8 cellular contexts compared by ENCODE assay signal in genomic region chr2:213015387-213016165, GRCh38.
A peak's percentile ranks its signal among the peaks of the same experiment; 100 is the strongest.
DNase-seq lines count a peak whose midpoint lies in the region; ATAC-seq lines count a peak whose summit lies in the region.

No MANE protein-coding gene starts in this region.

- in situ Hi-C loops in G401 (cut with HindIII; ENCODE audit: low sequenced_read_pairs): no loop called here

- peaks cover 0 to 8% of the 10 kb centered on the region in 2 donors for H3K36me3 Mint-ChIP-seq in activated naive CD4-positive, alpha-beta T cell treated with anti-CD3 and anti-CD28 coated beads, Interleukin-2, amount 50 U/mL, for 72 hours

- H3K27ac Mint-ChIP-seq in activated naive CD4-positive, alpha-beta T cell treated with anti-CD3 and anti-CD28 coated beads, Interleukin-2, amount 50 U/mL, for 72 hours: peak overlapping the region; percentile 47 to 57

- peaks cover 13 to 14% of the 10 kb centered on the region in 2 donors for H3K9me3 Mint-ChIP-seq in activated naive CD4-positive, alpha-beta T cell treated with anti-CD3 and anti-CD28 coated beads, Interleukin-2, amount 50 U/mL, for 72 hours

- peak; percentile 73 for ATAC-seq in GM18499 (IDR thresholded peaks at IDR 0.05; ENCODE audit: insufficient read depth, unreplicated experiment)
- peak; percentile 86 for ATAC-seq in GM19467 (IDR thresholded peaks at IDR 0.05; ENCODE audit: unreplicated experiment)
- peak; percentile 83 for ATAC-seq in HG03139 (IDR thresholded peaks at IDR 0.05; ENCODE audit: unreplicated experiment)
- peak; percentile 89 to 90 for ATAC-seq in activated naive CD4-positive, alpha-beta T cell treated with anti-CD3 and anti-CD28 coated beads, Interleukin-2, amount 50 U/mL, for 72 hours

- DNase-seq in activated naive CD4-positive, alpha-beta T cell treated with anti-CD3 and anti-CD28 coated beads, Interleukin-2, amount 50 U/mL, for 72 hours (ENCODE audit: low spot score in 2 of 2): peak in 1 of 2 donors; percentile 32
- no peak for DNase-seq in stimulated activated naive CD4-positive, alpha-beta T cell (lab: John Stamatoyannopoulos, UW)
- no peak for DNase-seq in G401 (ENCODE audit: low spot score)
- no peak for DNase-seq in Kasumi-1 (lab: John Stamatoyannopoulos, UW)
- DNase-seq in activated CD8-positive, alpha-beta memory T cell treated with anti-CD3 and anti-CD28 coated beads for 24 hours: no peak
